Comparison of ENCODE assay signal across 1 cellular context in genomic region chr20:34955232-34956040, GRCh38.
TF ChIP-seq lines count a peak whose summit lies in the region.

Gene GSS (minus strand): TSS chr20:34955806. CDS start chr20:34951852, 3,954 bp downstream.
Gene MYH7B (plus strand): TSS chr20:34955868. CDS start chr20:34978006, 22,138 bp downstream.

TF ChIP-seq in K562, 482 proteins besides CTCF, POLR2A, EP300 and RAD21 (continued from another document and continues in another):
- TF ChIP-seq, protein P1, sequence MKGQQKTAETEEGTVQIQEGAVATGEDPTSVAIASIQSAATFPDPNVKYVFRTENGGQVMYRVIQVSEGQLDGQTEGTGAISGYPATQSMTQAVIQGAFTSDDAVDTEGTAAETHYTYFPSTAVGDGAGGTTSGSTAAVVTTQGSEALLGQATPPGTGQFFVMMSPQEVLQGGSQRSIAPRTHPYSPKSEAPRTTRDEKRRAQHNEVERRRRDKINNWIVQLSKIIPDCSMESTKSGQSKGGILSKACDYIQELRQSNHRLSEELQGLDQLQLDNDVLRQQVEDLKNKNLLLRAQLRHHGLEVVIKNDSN (CRISPR knock-in tag; IDR thresholded peaks at IDR 0.05), result peak; percentile 50
- no peak for TF ChIP-seq ZNF184 (CRISPR knock-in tag; IDR thresholded peaks at IDR 0.05)
- TF ChIP-seq ZFX (CRISPR knock-in tag; IDR thresholded peaks at IDR 0.05), result peak; percentile 94
- peak; percentile 64; the same call in 1 of the 2 replicates for TF ChIP-seq GTF2A2 (tag; IDR thresholded peaks at IDR 0.05)
- TF ChIP-seq GATAD2B (IDR thresholded peaks at IDR 0.05; ENCODE audit: borderline replicate concordance), result no peak
- TF ChIP-seq NFRKB (IDR thresholded peaks at IDR 0.05; ENCODE audit: low read depth), result peak; percentile 59; the same call in 1 of the 2 replicates
- TF ChIP-seq, protein P2, sequence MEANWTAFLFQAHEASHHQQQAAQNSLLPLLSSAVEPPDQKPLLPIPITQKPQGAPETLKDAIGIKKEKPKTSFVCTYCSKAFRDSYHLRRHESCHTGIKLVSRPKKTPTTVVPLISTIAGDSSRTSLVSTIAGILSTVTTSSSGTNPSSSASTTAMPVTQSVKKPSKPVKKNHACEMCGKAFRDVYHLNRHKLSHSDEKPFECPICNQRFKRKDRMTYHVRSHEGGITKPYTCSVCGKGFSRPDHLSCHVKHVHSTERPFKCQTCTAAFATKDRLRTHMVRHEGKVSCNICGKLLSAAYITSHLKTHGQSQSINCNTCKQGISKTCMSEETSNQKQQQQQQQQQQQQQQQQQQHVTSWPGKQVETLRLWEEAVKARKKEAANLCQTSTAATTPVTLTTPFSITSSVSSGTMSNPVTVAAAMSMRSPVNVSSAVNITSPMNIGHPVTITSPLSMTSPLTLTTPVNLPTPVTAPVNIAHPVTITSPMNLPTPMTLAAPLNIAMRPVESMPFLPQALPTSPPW (CRISPR knock-in tag; IDR thresholded peaks at IDR 0.05), result peak; percentile 92
- peak; percentile 62; the same call in 1 of the 2 replicates for TF ChIP-seq NR2C2 (CRISPR knock-in tag; IDR thresholded peaks at IDR 0.05)
- TF ChIP-seq NR2C2 (tag; IDR thresholded peaks at IDR 0.05), result peak; percentile 66; the same call in 1 of the 2 replicates
- TF ChIP-seq, protein P3, sequence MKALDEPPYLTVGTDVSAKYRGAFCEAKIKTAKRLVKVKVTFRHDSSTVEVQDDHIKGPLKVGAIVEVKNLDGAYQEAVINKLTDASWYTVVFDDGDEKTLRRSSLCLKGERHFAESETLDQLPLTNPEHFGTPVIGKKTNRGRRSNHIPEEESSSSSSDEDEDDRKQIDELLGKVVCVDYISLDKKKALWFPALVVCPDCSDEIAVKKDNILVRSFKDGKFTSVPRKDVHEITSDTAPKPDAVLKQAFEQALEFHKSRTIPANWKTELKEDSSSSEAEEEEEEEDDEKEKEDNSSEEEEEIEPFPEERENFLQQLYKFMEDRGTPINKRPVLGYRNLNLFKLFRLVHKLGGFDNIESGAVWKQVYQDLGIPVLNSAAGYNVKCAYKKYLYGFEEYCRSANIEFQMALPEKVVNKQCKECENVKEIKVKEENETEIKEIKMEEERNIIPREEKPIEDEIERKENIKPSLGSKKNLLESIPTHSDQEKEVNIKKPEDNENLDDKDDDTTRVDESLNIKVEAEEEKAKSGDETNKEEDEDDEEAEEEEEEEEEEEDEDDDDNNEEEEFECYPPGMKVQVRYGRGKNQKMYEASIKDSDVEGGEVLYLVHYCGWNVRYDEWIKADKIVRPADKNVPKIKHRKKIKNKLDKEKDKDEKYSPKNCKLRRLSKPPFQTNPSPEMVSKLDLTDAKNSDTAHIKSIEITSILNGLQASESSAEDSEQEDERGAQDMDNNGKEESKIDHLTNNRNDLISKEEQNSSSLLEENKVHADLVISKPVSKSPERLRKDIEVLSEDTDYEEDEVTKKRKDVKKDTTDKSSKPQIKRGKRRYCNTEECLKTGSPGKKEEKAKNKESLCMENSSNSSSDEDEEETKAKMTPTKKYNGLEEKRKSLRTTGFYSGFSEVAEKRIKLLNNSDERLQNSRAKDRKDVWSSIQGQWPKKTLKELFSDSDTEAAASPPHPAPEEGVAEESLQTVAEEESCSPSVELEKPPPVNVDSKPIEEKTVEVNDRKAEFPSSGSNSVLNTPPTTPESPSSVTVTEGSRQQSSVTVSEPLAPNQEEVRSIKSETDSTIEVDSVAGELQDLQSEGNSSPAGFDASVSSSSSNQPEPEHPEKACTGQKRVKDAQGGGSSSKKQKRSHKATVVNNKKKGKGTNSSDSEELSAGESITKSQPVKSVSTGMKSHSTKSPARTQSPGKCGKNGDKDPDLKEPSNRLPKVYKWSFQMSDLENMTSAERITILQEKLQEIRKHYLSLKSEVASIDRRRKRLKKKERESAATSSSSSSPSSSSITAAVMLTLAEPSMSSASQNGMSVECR (CRISPR knock-in tag; IDR thresholded peaks at IDR 0.05), result peak; percentile 85
- TF ChIP-seq MGA (IDR thresholded peaks at IDR 0.05), result peak; percentile 17; the same call in 1 of the 2 replicates
- TF ChIP-seq ZNF76 (CRISPR knock-in tag; IDR thresholded peaks at IDR 0.05; ENCODE audit: borderline replicate concordance), result no peak
- no peak for TF ChIP-seq TBL1XR1 (IDR thresholded peaks at IDR 0.05; ENCODE audit: low read length in 2 of 2)
- no peak for TF ChIP-seq ARID2 (IDR thresholded peaks at IDR 0.05)
- 0 out of 2 replicates have a peak, but pooled peaks have one; percentile 38 for TF ChIP-seq TEAD2 (tag; IDR thresholded peaks at IDR 0.05)
- 0 out of 2 replicates have a peak, but pooled peaks have one; percentile 30 for TF ChIP-seq FOXK1 (CRISPR knock-in tag; IDR thresholded peaks at IDR 0.05; ENCODE audit: borderline replicate concordance)
- TF ChIP-seq, protein P4, sequence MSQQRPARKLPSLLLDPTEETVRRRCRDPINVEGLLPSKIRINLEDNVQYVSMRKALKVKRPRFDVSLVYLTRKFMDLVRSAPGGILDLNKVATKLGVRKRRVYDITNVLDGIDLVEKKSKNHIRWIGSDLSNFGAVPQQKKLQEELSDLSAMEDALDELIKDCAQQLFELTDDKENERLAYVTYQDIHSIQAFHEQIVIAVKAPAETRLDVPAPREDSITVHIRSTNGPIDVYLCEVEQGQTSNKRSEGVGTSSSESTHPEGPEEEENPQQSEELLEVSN (IDR thresholded peaks at IDR 0.05; ENCODE audit: borderline replicate concordance in 1 of 2, extremely low read depth in 1 of 2, insufficient read depth in 1 of 2, insufficient read length in 1 of 2, low read depth in 1 of 2, low read length in 1 of 2, poor library complexity in 1 of 2, severe bottlenecking in 1 of 2), result peak; percentile 31 to 42
- TF ChIP-seq HDAC2 (IDR thresholded peaks at IDR 0.05), result peak; percentile 39
- peak; percentile 24 for TF ChIP-seq NUFIP1 (IDR thresholded peaks at IDR 0.05; ENCODE audit: partially characterized antibody)
- TF ChIP-seq HNRNPL (IDR thresholded peaks at IDR 0.05; ENCODE audit: low read depth, low read length), result no peak
- TF ChIP-seq, protein P5, sequence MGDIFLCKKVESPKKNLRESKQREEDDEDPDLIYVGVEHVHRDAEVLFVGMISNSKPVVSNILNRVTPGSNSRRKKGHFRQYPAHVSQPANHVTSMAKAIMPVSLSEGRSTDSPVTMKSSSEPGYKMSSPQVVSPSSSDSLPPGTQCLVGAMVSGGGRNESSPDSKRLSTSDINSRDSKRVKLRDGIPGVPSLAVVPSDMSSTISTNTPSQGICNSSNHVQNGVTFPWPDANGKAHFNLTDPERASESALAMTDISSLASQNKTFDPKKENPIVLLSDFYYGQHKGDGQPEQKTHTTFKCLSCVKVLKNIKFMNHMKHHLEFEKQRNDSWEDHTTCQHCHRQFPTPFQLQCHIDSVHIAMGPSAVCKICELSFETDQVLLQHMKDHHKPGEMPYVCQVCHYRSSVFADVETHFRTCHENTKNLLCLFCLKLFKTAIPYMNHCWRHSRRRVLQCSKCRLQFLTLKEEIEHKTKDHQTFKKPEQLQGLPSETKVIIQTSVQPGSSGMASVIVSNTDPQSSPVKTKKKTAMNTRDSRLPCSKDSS (IDR thresholded peaks at IDR 0.05; ENCODE audit: low read depth, partially characterized antibody), result no peak
- 0 out of 2 replicates have a peak, but pooled peaks have one; percentile 18 for TF ChIP-seq TRIM28 (IDR thresholded peaks at IDR 0.05)
- TF ChIP-seq HLTF (IDR thresholded peaks at IDR 0.05), result no peak
- TF ChIP-seq, protein P6, sequence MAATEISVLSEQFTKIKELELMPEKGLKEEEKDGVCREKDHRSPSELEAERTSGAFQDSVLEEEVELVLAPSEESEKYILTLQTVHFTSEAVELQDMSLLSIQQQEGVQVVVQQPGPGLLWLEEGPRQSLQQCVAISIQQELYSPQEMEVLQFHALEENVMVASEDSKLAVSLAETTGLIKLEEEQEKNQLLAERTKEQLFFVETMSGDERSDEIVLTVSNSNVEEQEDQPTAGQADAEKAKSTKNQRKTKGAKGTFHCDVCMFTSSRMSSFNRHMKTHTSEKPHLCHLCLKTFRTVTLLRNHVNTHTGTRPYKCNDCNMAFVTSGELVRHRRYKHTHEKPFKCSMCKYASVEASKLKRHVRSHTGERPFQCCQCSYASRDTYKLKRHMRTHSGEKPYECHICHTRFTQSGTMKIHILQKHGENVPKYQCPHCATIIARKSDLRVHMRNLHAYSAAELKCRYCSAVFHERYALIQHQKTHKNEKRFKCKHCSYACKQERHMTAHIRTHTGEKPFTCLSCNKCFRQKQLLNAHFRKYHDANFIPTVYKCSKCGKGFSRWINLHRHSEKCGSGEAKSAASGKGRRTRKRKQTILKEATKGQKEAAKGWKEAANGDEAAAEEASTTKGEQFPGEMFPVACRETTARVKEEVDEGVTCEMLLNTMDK (IDR thresholded peaks at IDR 0.05; ENCODE audit: borderline replicate concordance, insufficient read depth, low read depth, low read length, poor library complexity, severe bottlenecking), result peak; percentile 46
- no peak for TF ChIP-seq ZNF324 (CRISPR knock-in tag; IDR thresholded peaks at IDR 0.05)
- TF ChIP-seq ZNF165 (CRISPR knock-in tag; IDR thresholded peaks at IDR 0.05; ENCODE audit: borderline replicate concordance), result peak; percentile 53; the same call in 1 of the 2 replicates
- TF ChIP-seq HOXB6 (CRISPR knock-in tag; IDR thresholded peaks at IDR 0.05; ENCODE audit: borderline replicate concordance), result no peak
- TF ChIP-seq ZNF23 (CRISPR knock-in tag; IDR thresholded peaks at IDR 0.05), result no peak
- no peak for TF ChIP-seq FOS (IDR thresholded peaks at IDR 0.05; ENCODE audit: extremely low read depth, insufficient read length)
- peak; percentile 43; the same call in 1 of the 2 replicates for TF ChIP-seq BRD4 (IDR thresholded peaks at IDR 0.05)
- TF ChIP-seq KAT8 (IDR thresholded peaks at IDR 0.05; ENCODE audit: low read depth), result no peak
- no peak for TF ChIP-seq NFYB (IDR thresholded peaks at IDR 0.05; ENCODE audit: extremely low read depth, insufficient read length)
- no peak for TF ChIP-seq NFE2L1 (tag; IDR thresholded peaks at IDR 0.05; ENCODE audit: borderline replicate concordance, low read depth)
- TF ChIP-seq JUN (IDR thresholded peaks at IDR 0.05; ENCODE audit: borderline replicate concordance, low read depth, low read length), result peak; percentile 34; the same call in 1 of the 2 replicates
- TF ChIP-seq JUN (CRISPR knock-in tag; IDR thresholded peaks at IDR 0.05; ENCODE audit: borderline replicate concordance), result peak; percentile 80; the same call in 1 of the 2 replicates
- no peak for TF ChIP-seq MYBL2 (IDR thresholded peaks at IDR 0.05; ENCODE audit: low read depth)
- TF ChIP-seq MYBL2 (CRISPR knock-in tag; IDR thresholded peaks at IDR 0.05; ENCODE audit: borderline replicate concordance), result no peak
- TF ChIP-seq C11orf30 (IDR thresholded peaks at IDR 0.05; ENCODE audit: low read depth), result peak; percentile 25; the same call in 1 of the 2 replicates
